8 cellular contexts compared by ENCODE assay signal in genomic region chr17:81890447-81891302, GRCh38. TPM values are rescaled to one million over a fixed set of nuclear protein-coding genes. Genes with fewer than 3 reads are reported as not detected.
DNase-seq lines count a peak whose midpoint lies in the region; ATAC-seq and TF ChIP-seq lines count a peak whose summit lies in the region.

No MANE protein-coding gene starts in this region.

- peak overlapping the region; percentile 88 for H3K4me3 Mint-ChIP-seq in neural crest cell

- H3K27me3 Mint-ChIP-seq in neural crest cell (ENCODE audit: low read depth) = no peaks in the 10 kb centered on the region

- H3K9me3 Mint-ChIP-seq in neural crest cell = no peaks in the 10 kb centered on the region

- no peak for DNase-seq in AG10803 (ENCODE audit: low read depth)
- DNase-seq in Panc1 (ENCODE audit: low read depth, low spot score) = no peak
- no peak for DNase-seq in neural crest cell (ENCODE audit: low read depth, low spot score)
- DNase-seq in NCI-H2227 (lab: John Stamatoyannopoulos, UW; ENCODE audit: unreplicated experiment) = no peak
- DNase-seq in NCI-H2196 treated with DMSO at 0.1 percent for 48 hours (lab: John Stamatoyannopoulos, UW; ENCODE audit: unreplicated experiment) = no peak

- H3K4me3 ChIP-seq in AG10803 (ENCODE audit: low read length) (peak overlapping the region; percentile 75), Panc1 (ENCODE audit: low read depth in 2 of 2, low read length in 2 of 2) (peak overlapping the region; percentile 85 to 95), ectodermal cell (ENCODE audit: insufficient read depth, low read depth, low read length) (peak overlapping the region; percentile 81)

- in situ Hi-C loops in Panc1 (cut with HindIII; ENCODE audit: low pct_unique_long_range_greater_than_20kb, low sequenced_read_pairs) = no loop called here

- H3K27ac ChIP-seq in Panc1 (ENCODE audit: low read length) = peak overlapping the region; percentile 90
- no peak overlapping the region for H3K27ac ChIP-seq in ectodermal cell (ENCODE audit: insufficient read depth, low read depth, low read length, poor library complexity, severe bottlenecking)

- peaks cover 9% of the 10 kb centered on the region for H3K4me1 ChIP-seq in Panc1 (ENCODE audit: control insufficient read depth, insufficient read depth, low read length)
- peaks cover 7% of the 10 kb centered on the region for H3K4me1 ChIP-seq in ectodermal cell (ENCODE audit: control insufficient read depth, insufficient read depth, low read length)

- WGBS in ectodermal cell, 2 experiments = 11 to 12% methylated on average over 69 of the region's 69 CpGs

- peaks cover 19% of the 10 kb centered on the region for H3K36me3 Mint-ChIP-seq in neural crest cell (ENCODE audit: low read depth)

- peaks cover 33% of the 10 kb centered on the region for H3K36me3 ChIP-seq in Panc1 (ENCODE audit: control insufficient read depth, insufficient read depth, low read length)
- peaks cover 35% of the 10 kb centered on the region for H3K36me3 ChIP-seq in ectodermal cell (ENCODE audit: control insufficient read depth, insufficient read depth, low read length)

- no peaks in the 10 kb centered on the region for H3K9me3 ChIP-seq in Panc1 (ENCODE audit: control insufficient read depth, insufficient read depth, low read depth, low read length)
- H3K9me3 ChIP-seq in ectodermal cell (ENCODE audit: control insufficient read depth, low read length) = no peaks in the 10 kb centered on the region

- H3K27me3 ChIP-seq in Panc1 (ENCODE audit: control insufficient read depth, insufficient read depth, low read length) (no peaks in the 10 kb centered on the region), ectodermal cell (ENCODE audit: control insufficient read depth, insufficient read depth, low read length, poor library complexity, severe bottlenecking) (no peaks in the 10 kb centered on the region)

- no TSS peak for BruUV-seq in Panc1 (replicated peaks; lab: Mats Ljungman, UMichigan)

- H3K27ac Mint-ChIP-seq in neural crest cell (ENCODE audit: unreplicated experiment) = peak overlapping the region; percentile 97

- peak; percentile 1 for ATAC-seq in GM21367 (IDR thresholded peaks at IDR 0.05; ENCODE audit: unreplicated experiment)
- no peak; the same call in 1 of the 2 replicates for ATAC-seq in Panc1
- no peak for ATAC-seq in GM19397 (IDR thresholded peaks at IDR 0.05; ENCODE audit: unreplicated experiment)

- POLR2A ChIA-PET in Panc1 (lab: Charles Lee) = no interaction called here

- TF ChIP-seq CTCF in AG10803 (conservative IDR thresholded peaks at IDR 0.05; ENCODE audit: low read length) (no peak), Panc1 (IDR thresholded peaks at IDR 0.05) (no peak), neural crest cell (conservative IDR thresholded peaks at IDR 0.05) (no peak)

- CTCF ChIA-PET in Panc1 (lab: Charles Lee) = no interaction called here

- H3K4me1 Mint-ChIP-seq in neural crest cell = peaks cover 7% of the 10 kb centered on the region

- intact Hi-C loops in Panc1 (cut with micrococcal nuclease; ENCODE audit: unreplicated experiment) = no loop called here

RNA-seq across cellular contexts. Expression of gene ALYREF, which starts 0.7 kb away (rescaled TPM):
- 253 TPM for total RNA-seq in Panc1 (2021; ENCODE audit: unreplicated experiment)
- 263 TPM for polyA plus RNA-seq in Panc1 (2012; ENCODE audit: insufficient read length)
- polyA plus RNA-seq in ectodermal cell (2013, experiment 1 of 4) = 151 TPM
- 136 TPM for polyA plus RNA-seq in ectodermal cell (2013, experiment 2 of 4)
- 118 TPM for polyA plus RNA-seq in ectodermal cell (2013, experiment 3 of 4)
- polyA plus RNA-seq in ectodermal cell (2013, experiment 4 of 4) = 114 TPM
- 216 and 217 TPM in 2 replicates for total RNA-seq in neural crest cell

RNA-seq across cellular contexts. Expression of gene ANAPC11, which starts 0.8 kb away (rescaled TPM):
- total RNA-seq in Panc1 (2021; ENCODE audit: unreplicated experiment) (218 TPM), neural crest cell (199 and 200 TPM in 2 replicates)
- 339 TPM for polyA plus RNA-seq in Panc1 (2012; ENCODE audit: insufficient read length)
- polyA plus RNA-seq in ectodermal cell (2013, experiment 1 of 4) = 158 TPM
- polyA plus RNA-seq in ectodermal cell (2013, experiment 2 of 4) = 150 TPM
- 197 TPM for polyA plus RNA-seq in ectodermal cell (2013, experiment 3 of 4)
- polyA plus RNA-seq in ectodermal cell (2013, experiment 4 of 4) = 177 TPM

RNA-seq across cellular contexts. Expression of gene NPB, which starts 11.4 kb away (rescaled TPM):
- total RNA-seq in Panc1 (2021; ENCODE audit: unreplicated experiment) (3.9 TPM), neural crest cell (0.93 and 1.1 TPM in 2 replicates)
- polyA plus RNA-seq in Panc1 (2012; ENCODE audit: insufficient read length) = 3.3 TPM
- 0.63 TPM for polyA plus RNA-seq in ectodermal cell (2013, experiment 1 of 4)
- polyA plus RNA-seq in ectodermal cell (2013, experiment 2 of 4) = 0.92 TPM
- polyA plus RNA-seq in ectodermal cell (2013, experiment 3 of 4) = 1.1 TPM
- polyA plus RNA-seq in ectodermal cell (2013, experiment 4 of 4) = 1.7 TPM

RNA-seq across cellular contexts. Expression of gene ARHGDIA, which starts 19.5 kb away (rescaled TPM):
- total RNA-seq in Panc1 (2021; ENCODE audit: unreplicated experiment) (420 TPM), neural crest cell (405 and 429 TPM in 2 replicates)
- 534 TPM for polyA plus RNA-seq in Panc1 (2012; ENCODE audit: insufficient read length)
- 207 TPM for polyA plus RNA-seq in ectodermal cell (2013, experiment 1 of 4)
- 171 TPM for polyA plus RNA-seq in ectodermal cell (2013, experiment 2 of 4)
- polyA plus RNA-seq in ectodermal cell (2013, experiment 3 of 4) = 137 TPM
- polyA plus RNA-seq in ectodermal cell (2013, experiment 4 of 4) = 158 TPM

RNA-seq across cellular contexts. Expression of gene PCYT2, which starts 20.5 kb away (rescaled TPM):
- total RNA-seq in Panc1 (2021; ENCODE audit: unreplicated experiment) = 91.2 TPM
- polyA plus RNA-seq in Panc1 (2012; ENCODE audit: insufficient read length) = 101 TPM
- polyA plus RNA-seq in ectodermal cell (2013, experiment 1 of 4) = 12.8 TPM
- polyA plus RNA-seq in ectodermal cell (2013, experiment 2 of 4) = 14.9 TPM
- polyA plus RNA-seq in ectodermal cell (2013, experiment 3 of 4) = 9.1 TPM
- 10.1 TPM for polyA plus RNA-seq in ectodermal cell (2013, experiment 4 of 4)
- 86.2 and 92.4 TPM in 2 replicates for total RNA-seq in neural crest cell
